Comparison of ENCODE assay signal across 8 cellular contexts in the genomic region with DNA sequence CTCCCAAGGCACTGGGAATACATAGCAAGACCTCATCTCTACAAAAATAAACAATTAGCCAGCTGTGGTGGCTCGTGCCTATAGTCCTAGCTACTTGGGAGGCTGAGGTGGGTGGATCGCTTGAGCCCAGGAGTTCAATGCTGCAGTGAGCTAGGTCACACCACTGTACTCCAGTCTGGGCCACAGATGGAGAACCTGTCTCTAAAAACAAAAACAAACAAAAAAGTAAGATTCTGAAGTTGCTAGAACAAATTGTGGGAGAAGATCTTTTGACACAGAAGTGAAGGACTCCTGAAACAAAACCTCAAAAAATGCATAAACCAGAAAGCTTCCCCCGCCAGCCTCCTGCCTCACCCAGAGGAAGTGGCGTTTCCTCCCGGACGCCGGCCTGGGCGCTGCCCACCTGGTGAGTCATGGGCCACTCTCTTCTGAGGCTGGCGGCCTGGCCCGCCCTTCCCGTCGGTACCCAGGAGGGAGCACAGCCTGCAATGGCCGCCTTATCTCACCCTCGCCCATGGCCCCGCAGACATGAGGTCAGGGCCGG.
DNase-seq lines count a peak whose midpoint lies in the region; ATAC-seq and TF ChIP-seq lines count a peak whose summit lies in the region.

No MANE protein-coding gene starts in this region.

- DNase-seq in GDM1 (lab: John Stamatoyannopoulos, UW) (peak; percentile 82), NCI-H69 (lab: John Stamatoyannopoulos, UW) (peak; percentile 20), choroid plexus epithelial cell (ENCODE audit: low read depth) (peak; percentile 59), non-pigmented ciliary epithelial cell (ENCODE audit: low read depth) (peak; percentile 27), hypothalamus (lab: John Stamatoyannopoulos, UW) (no peak), pons (ENCODE audit: low spot score) (no peak)

- no peak for ATAC-seq in HG03159 (IDR thresholded peaks at IDR 0.05; ENCODE audit: unreplicated experiment)
- ATAC-seq in GM21723 (IDR thresholded peaks at IDR 0.05; ENCODE audit: unreplicated experiment) = no peak

- no peak overlapping the region for H3K4me3 ChIP-seq in choroid plexus epithelial cell (ENCODE audit: low read depth, low read length)

- no peak for TF ChIP-seq CTCF in choroid plexus epithelial cell (conservative IDR thresholded peaks at IDR 0.05; ENCODE audit: low read depth, low read length)

Comparison
In these comparisons a context has a peak if more than half of its experiments do, and no peak if none do; other contexts are left out.
1. DNase-seq: peak in GDM1 (single experiment), NCI-H69 (single experiment), choroid plexus epithelial cell (single experiment) and non-pigmented ciliary epithelial cell (single experiment); none in hypothalamus (0 of 51) and pons (single experiment).